8 cellular contexts compared by ENCODE assay signal in genomic region chr5:73448451-73449136, GRCh38. TPM values are rescaled to one million over a fixed set of nuclear protein-coding genes. Genes with fewer than 3 reads are reported as not detected.
DNase-seq lines count a peak whose midpoint lies in the region; ATAC-seq and TF ChIP-seq lines count a peak whose summit lies in the region.

FOXD1 (minus strand) TSS chr5:73448777; CDS start chr5:73448362, 415 bp downstream.

- H3K4me2 ChIP-seq in fibroblast of lung (ENCODE audit: extremely low read depth, insufficient read depth, low read length): peak within 1 kb of the TSS; percentile 61

- H3K4me1 ChIP-seq in fibroblast of lung (ENCODE audit: control insufficient read depth, extremely low read depth, insufficient read depth, low read length): peaks cover 5% of the 10 kb centered on the region
- peaks cover 11 to 14% of the 10 kb centered on the region in 2 donors for H3K4me1 ChIP-seq in naive thymus-derived CD4-positive, alpha-beta T cell (ENCODE audit: control insufficient read depth in 2 of 2, insufficient read depth in 2 of 2, low read length in 2 of 2)
- H3K4me1 ChIP-seq in aorta (ENCODE audit: control insufficient read depth in 1 of 2, insufficient read depth in 2 of 2, low read length in 2 of 2): no peaks in the 10 kb centered on the region

- POLR2A ChIA-PET in naive thymus-derived CD4-positive, alpha-beta T cell (lab: Charles Lee): no interaction called here

- H2AFZ ChIP-seq in fibroblast of lung (ENCODE audit: low read length): peak within 1 kb of the TSS; percentile 57

- peak; percentile 64 for ATAC-seq in HG02798 (IDR thresholded peaks at IDR 0.05; ENCODE audit: poor library complexity, unreplicated experiment)
- peak; percentile 49 for ATAC-seq in naive thymus-derived CD4-positive, alpha-beta T cell
- peak; percentile 93 for ATAC-seq in aorta (ENCODE audit: low FRiP score)

- peaks cover 0 to 3% (median 0%) of the 10 kb centered on the region in 5 donors for H3K36me3 Mint-ChIP-seq in naive thymus-derived CD4-positive, alpha-beta T cell

- H3K27me3 Mint-ChIP-seq in naive thymus-derived CD4-positive, alpha-beta T cell: peaks cover 70 to 83% (median 74%) of the 10 kb centered on the region in 5 donors

- peaks cover 34% of the 10 kb centered on the region for H3K79me2 ChIP-seq in fibroblast of lung (ENCODE audit: control insufficient read depth, insufficient read depth, low read length)

- peaks cover 0 to 37% (median 18%) of the 10 kb centered on the region in 11 donors for H3K9me3 Mint-ChIP-seq in naive thymus-derived CD4-positive, alpha-beta T cell

- CTCF ChIA-PET in naive thymus-derived CD4-positive, alpha-beta T cell (lab: Charles Lee): no interaction called here

- H3K27me3 ChIP-seq in fibroblast of lung (ENCODE audit: control insufficient read depth, insufficient read depth, low read length) (peaks cover 18% of the 10 kb centered on the region), aorta (ENCODE audit: control insufficient read depth in 1 of 2, insufficient read depth in 2 of 2, low read length in 1 of 2) (no peaks in the 10 kb centered on the region)
- H3K27me3 ChIP-seq in naive thymus-derived CD4-positive, alpha-beta T cell (ENCODE audit: control insufficient read depth in 2 of 2, insufficient read depth in 2 of 2, low read length in 2 of 2): peaks cover 66 to 75% of the 10 kb centered on the region in 2 donors

- H3K4me1 Mint-ChIP-seq in naive thymus-derived CD4-positive, alpha-beta T cell: peaks cover 0 to 29% (median 21%) of the 10 kb centered on the region in 7 donors

- intact Hi-C loops in naive thymus-derived CD4-positive, alpha-beta T cell (cut with micrococcal nuclease): loop anchor here (1.0 to 10.0 kb wide), 2 partner anchors 11 to 634 kb away; partner anchors contain the start of gene TNPO1 (in 1 of the 2)
- intact Hi-C loops in aorta (cut with DNase I): no loop called here

- H3K4me3 Mint-ChIP-seq in naive thymus-derived CD4-positive, alpha-beta T cell: peak within 1 kb of the TSS; percentile 85 to 90 (median 87)

- no peaks in the 10 kb centered on the region for H3K9me3 ChIP-seq in fibroblast of lung (ENCODE audit: control insufficient read depth, insufficient read depth, low read depth, low read length)
- peaks cover 0 to 4% (median 0%) of the 10 kb centered on the region in 3 experiments for H3K9me3 ChIP-seq in naive thymus-derived CD4-positive, alpha-beta T cell (ENCODE audit: control insufficient read depth in 2 of 3, low read length in 3 of 3)
- no peaks in the 10 kb centered on the region for H3K9me3 ChIP-seq in aorta (ENCODE audit: control insufficient read depth, low read length)

- H3K27ac Mint-ChIP-seq in naive thymus-derived CD4-positive, alpha-beta T cell: peak within 1 kb of the TSS in 8 of 9 donors; percentile 33 to 88 (median 69)

- peak within 1 kb of the TSS; percentile 62 to 72 (median 65) for H3K4me3 ChIP-seq in fibroblast of lung (replicated peaks in 1 of 4; ENCODE audit: control extremely low read depth in 1 of 4, insufficient read depth in 1 of 4, low read depth in 3 of 4, low read length in 4 of 4)
- peak within 1 kb of the TSS; percentile 39 for H3K4me3 ChIP-seq in naive thymus-derived CD4-positive, alpha-beta T cell (ENCODE audit: low read length)
- H3K4me3 ChIP-seq in aorta (ENCODE audit: low read length in 2 of 2): peak within 1 kb of the TSS; percentile 42 to 85

- 0 to 1% methylated on average over 47 to 61 of the region's 61 CpGs for whole genome bisulfite sequencing in aorta, 2 donors

- H3K27ac ChIP-seq in fibroblast of lung (ENCODE audit: insufficient read depth, low read length) (peak within 1 kb of the TSS; percentile 72), aorta (ENCODE audit: low read depth in 1 of 2, low read length in 2 of 2) (peak within 1 kb of the TSS in 1 of 2 donors; percentile 20)
- H3K27ac ChIP-seq in naive thymus-derived CD4-positive, alpha-beta T cell (ENCODE audit: low read depth, low read length): no peak within 1 kb of the TSS

- no peak for TF ChIP-seq CTCF in fibroblast of lung (conservative IDR thresholded peaks at IDR 0.05 in 1 of 2, IDR thresholded peaks at IDR 0.05 in 1 of 2; ENCODE audit: low read depth in 1 of 2, low read length in 2 of 2)

- H3K36me3 ChIP-seq in fibroblast of lung (ENCODE audit: control insufficient read depth, insufficient read depth, low read length) (peaks cover 2% of the 10 kb centered on the region), aorta (ENCODE audit: control insufficient read depth in 1 of 2, insufficient read depth in 2 of 2, low read length in 1 of 2) (no peaks in the 10 kb centered on the region)
- H3K36me3 ChIP-seq in naive thymus-derived CD4-positive, alpha-beta T cell (ENCODE audit: control insufficient read depth in 2 of 3, insufficient read depth in 3 of 3, low read length in 3 of 3): no peaks in the 10 kb centered on the region

- no peaks in the 10 kb centered on the region for H4K20me1 ChIP-seq in fibroblast of lung (ENCODE audit: control insufficient read depth, extremely low read depth, insufficient read depth, low read length)

- peak within 1 kb of the TSS; percentile 77 for H3K9ac ChIP-seq in fibroblast of lung (ENCODE audit: insufficient read depth, low read length)

- DNase-seq in Daoy (ENCODE audit: low read depth) (peak; percentile 98), NCI-H345 (lab: John Stamatoyannopoulos, UW) (peak; percentile 89), fibroblast of lung (ENCODE audit: low read depth in 2 of 2) (peak; percentile 96 to 98), aorta (peak; percentile 94 to 95), T-helper 9 cell (no peak)
- DNase-seq in activated CD8-positive, alpha-beta memory T cell treated with anti-CD3 and anti-CD28 coated beads, Interleukin-2, amount 50 U/mL, for 48 hours: peak; percentile 75
- DNase-seq in naive thymus-derived CD4-positive, alpha-beta T cell: peak in 2 of 9 donors; percentile 27 to 30

RNA-seq across cellular contexts. Expression of gene FOXD1, which starts in this region (rescaled TPM):
- total RNA-seq in Daoy (2014; rRNA removed; shearing (Covaris generic)): 21.9 and 62.3 TPM in 2 replicates
- 0.77 and 1.5 TPM in 2 replicates for total RNA-seq in fibroblast of lung
- polyA plus RNA-seq in fibroblast of lung: 7.4 and 8.7 TPM in 2 replicates
- polyA plus RNA-seq in fibroblast of lung (2012): 14.8 and 15.7 TPM in 2 replicates
- polyA minus RNA-seq in fibroblast of lung (ENCODE audit: low replicate concordance): 2.6 and 3.5 TPM in 2 replicates
- total RNA-seq in naive thymus-derived CD4-positive, alpha-beta T cell: under 1 TPM in 2 of 5 experiments, not detected in 3; 0.16 to 0.32 TPM
- not detected for polyA plus RNA-seq in naive thymus-derived CD4-positive, alpha-beta T cell
- total RNA-seq in aorta: 10 to 100 TPM in 1 of 2 donors, 1 to 10 TPM in 1; 9.9 to 15.2 TPM
- polyA plus RNA-seq in aorta: 1 to 10 TPM in 1 of 2 donors, under 1 TPM in 1; 0.25 to 6.7 TPM

Comparison
In these comparisons a context has a peak if more than half of its experiments do, and no peak if none do; other contexts are left out.
1. Peak in ATAC-seq and H3K4me3 ChIP-seq in naive thymus-derived CD4-positive, alpha-beta T cell; RNA of the gene not detected or under 1 TPM.
2. intact Hi-C loops: an anchor here in naive thymus-derived CD4-positive, alpha-beta T cell (1.0 to 10.0 kb wide); none called in aorta.